ENCODE assay signal across 27 cellular contexts in the genomic region with DNA sequence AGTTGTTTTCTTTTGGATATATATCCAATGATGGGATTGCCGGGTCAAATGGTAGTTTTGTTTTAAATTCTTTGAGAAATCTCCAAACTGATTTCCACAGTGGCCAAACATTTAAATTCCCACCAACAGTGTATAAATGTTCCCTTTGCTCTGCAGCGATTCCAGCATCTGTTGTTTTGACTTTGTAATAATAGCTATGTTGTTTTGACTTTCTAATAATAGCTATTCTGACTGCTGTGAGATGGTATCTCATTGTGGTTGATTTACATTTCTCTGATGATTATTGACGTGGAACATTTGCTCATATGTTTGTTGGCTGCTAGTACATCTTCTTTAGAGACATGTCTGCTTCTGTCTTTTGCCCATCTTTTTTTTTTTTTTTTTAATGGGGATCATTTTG.
A peak's percentile ranks its signal among the peaks of the same experiment; 100 is the strongest.
DNase-seq lines count a peak whose midpoint lies in the region; ATAC-seq and TF ChIP-seq lines count a peak whose summit lies in the region.
"Had no signal": no experiment of that assay in that cellular context is flagged by ENCODE, and none has a peak within 500 bp of the region (broad histone marks: within the 10 kb centered on the region; RNA-seq: fewer than 3 reads in every experiment).

No MANE protein-coding gene starts in this region.

- H3K79me1 ChIP-seq in mesenchymal stem cell (replicated peaks; ENCODE audit: low read length, poor library complexity, severe bottlenecking) = no peaks in the 10 kb centered on the region

- H3K36me3 ChIP-seq in brain microvascular endothelial cell (replicated peaks) (no peaks in the 10 kb centered on the region), mesenchymal stem cell (ENCODE audit: control insufficient read depth in 1 of 2, insufficient read depth in 2 of 2, low read depth in 1 of 2, low read length in 2 of 2) (no peaks in the 10 kb centered on the region), ascending aorta (no peaks in the 10 kb centered on the region)
- H3K36me3 ChIP-seq: BE2C, SJCRH30 had no signal

- no peak overlapping the region for H4K8ac ChIP-seq in mesenchymal stem cell (ENCODE audit: low read length)

- H2AK5ac ChIP-seq in mesenchymal stem cell (ENCODE audit: low read length, severe bottlenecking) = no peak overlapping the region

- TF ChIP-seq CTCF in brain microvascular endothelial cell (IDR thresholded peaks at IDR 0.05; ENCODE audit: low read depth, low read length, missing control alignments) (no peak), ascending aorta (IDR thresholded peaks at IDR 0.05) (no peak)

- H2AFZ ChIP-seq in mesenchymal stem cell (ENCODE audit: low read depth, low read length) = no peak overlapping the region
- H2AFZ ChIP-seq: GM23338, PC-9 had no signal

- no peaks in the 10 kb centered on the region for H3K27me3 ChIP-seq in brain microvascular endothelial cell (replicated peaks)
- no peaks in the 10 kb centered on the region for H3K27me3 ChIP-seq in mesenchymal stem cell (ENCODE audit: control insufficient read depth in 1 of 2, insufficient read depth in 1 of 2, low read length in 2 of 2)
- no peaks in the 10 kb centered on the region for H3K27me3 ChIP-seq in ascending aorta
- H3K27me3 ChIP-seq: BE2C, SJCRH30 had no signal

- H2BK15ac ChIP-seq in mesenchymal stem cell (ENCODE audit: low read depth, poor library complexity, severe bottlenecking) = no peak overlapping the region

- H3K4me2 ChIP-seq in mesenchymal stem cell (ENCODE audit: low read length, poor library complexity, severe bottlenecking) = no peak overlapping the region
- H3K4me2 ChIP-seq: GM23338, PC-9 had no signal

- DNase-seq in NCI-H2171 treated with DMSO at 0.1 percent for 48 hours (lab: John Stamatoyannopoulos, UW) = peak; percentile 6
- no peak for DNase-seq in NCI-H2171 (lab: John Stamatoyannopoulos, UW)
- peak; percentile 5 for DNase-seq in brain microvascular endothelial cell
- no peak for DNase-seq in mesenchymal stem cell
- DNase-seq in ascending aorta (ENCODE audit: low spot score in 2 of 2) = no peak
- no peak for DNase-seq in HUDEP-2 (lab: John Stamatoyannopoulos, UW; ENCODE audit: unreplicated experiment in 76 of 76)
- DNase-seq: BE2C; CD8-positive, alpha-beta memory T cell; DMS153; DND-41; H9; IMR-90; KG1; NCI-H1092; NCI-H1436 treated with DMSO at 0.1 percent for 48 hours; NCI-H187 treated with DMSO at 0.1 percent for 48 hours; NCI-H446; NCI-H524 treated with DMSO at 0.1 percent for 48 hours; NCI-H774; NK-92 treated with Interleukin-12 subunit alpha and Interleukin-12 subunit beta, amount 100 ng/mL, for 24 hours; PC-9 had no signal

- no peak overlapping the region for H3K9ac ChIP-seq in mesenchymal stem cell (ENCODE audit: low read length)

- H2BK12ac ChIP-seq in mesenchymal stem cell (ENCODE audit: low read length in 2 of 2) = no peak overlapping the region

- intact Hi-C loops in ascending aorta (cut with DNase I) = no loop called here

- in situ Hi-C loops in brain microvascular endothelial cell (cut with HindIII; ENCODE audit: low pct_ligation_motif_present, low sequenced_read_pairs) = no loop called here

- no peak overlapping the region for H2BK120ac ChIP-seq in mesenchymal stem cell (ENCODE audit: low read depth, low read length)

- ATAC-seq in HG03520 (IDR thresholded peaks at IDR 0.05; ENCODE audit: unreplicated experiment) = no peak
- ATAC-seq: GM23338, Right ventricle myocardium inferior, SK-N-SH treated with all-trans-retinoic acid at 6 μM for 48 hours had no signal

- H3K4ac ChIP-seq in mesenchymal stem cell (ENCODE audit: low read depth in 1 of 2, low read length in 2 of 2) = no peak overlapping the region

- H3K4me3 ChIP-seq in brain microvascular endothelial cell (ENCODE audit: low read depth, low read length) = no peak overlapping the region
- no peak overlapping the region for H3K4me3 ChIP-seq in mesenchymal stem cell (ENCODE audit: insufficient read depth in 1 of 2, low read depth in 1 of 2, low read length in 2 of 2)
- no peak overlapping the region for H3K4me3 ChIP-seq in ascending aorta
- H3K4me3 ChIP-seq: GM23338, PC-9, SJCRH30 had no signal

- H3K4me1 ChIP-seq in mesenchymal stem cell (ENCODE audit: control insufficient read depth, insufficient read depth, low read depth, low read length) (no peaks in the 10 kb centered on the region), ascending aorta (no peaks in the 10 kb centered on the region)
- H3K4me1 ChIP-seq: SJCRH30 had no signal

- H3K14ac ChIP-seq in mesenchymal stem cell (ENCODE audit: low read length in 2 of 2) = no peak overlapping the region

- H3K23ac ChIP-seq in mesenchymal stem cell (ENCODE audit: low read length in 2 of 2) = no peak overlapping the region

- no peak overlapping the region for H3K18ac ChIP-seq in mesenchymal stem cell (ENCODE audit: low read depth in 1 of 2, low read length in 2 of 2)

- H3K27ac ChIP-seq in brain microvascular endothelial cell = no peak overlapping the region
- H3K27ac ChIP-seq in mesenchymal stem cell (ENCODE audit: low read length, poor library complexity, severe bottlenecking) = no peak overlapping the region
- no peak overlapping the region for H3K27ac ChIP-seq in ascending aorta
- H3K27ac ChIP-seq: 22Rv1, PC-9, SJCRH30 had no signal

- 92% methylated on average over 2 of the region's 3 CpGs for WGBS in mesenchymal stem cell

- H2BK5ac ChIP-seq in mesenchymal stem cell (ENCODE audit: low read depth, low read length, poor library complexity, severe bottlenecking) = peak overlapping the region; percentile 51

- H4K91ac ChIP-seq in mesenchymal stem cell (ENCODE audit: low read length) = no peak overlapping the region

- no peaks in the 10 kb centered on the region for H3K9me3 ChIP-seq in mesenchymal stem cell (ENCODE audit: control insufficient read depth, low read length)
- H3K9me3 ChIP-seq in ascending aorta = no peaks in the 10 kb centered on the region
- H3K9me3 ChIP-seq: BE2C, SJCRH30 had no signal

Comparison
In these comparisons a context has a peak if more than half of its experiments do, and no peak if none do; other contexts are left out.
1. DNase-seq: peak in NCI-H2171 treated with DMSO at 0.1 percent for 48 hours (single experiment) and brain microvascular endothelial cell (single experiment); none in NCI-H2171 (single experiment), mesenchymal stem cell (single experiment), ascending aorta (0 of 2) and HUDEP-2 (0 of 76).